ENCODE assay signal across 1 cellular context in genomic region chr11:130181295-130182272, GRCh38.
TF ChIP-seq lines count a peak whose summit lies in the region.

No MANE protein-coding gene starts in this region.

TF ChIP-seq in HepG2, 621 proteins besides CTCF, POLR2A, EP300 and RAD21 (continued from another document and continues in another):
- TF ChIP-seq TFDP2 (CRISPR knock-in tag; IDR thresholded peaks at IDR 0.05), result no peak
- no peak for TF ChIP-seq HNRNPK (IDR thresholded peaks at IDR 0.05; ENCODE audit: low read depth, low read length, poor library complexity, severe bottlenecking)
- peak; percentile 71; the same call in 1 of the 2 replicates for TF ChIP-seq E2F2 (CRISPR knock-in tag; IDR thresholded peaks at IDR 0.05; ENCODE audit: borderline replicate concordance)
- no peak for TF ChIP-seq ZBTB20 (CRISPR knock-in tag; IDR thresholded peaks at IDR 0.05; ENCODE audit: borderline replicate concordance, low read depth)
- 0 out of 2 replicates have a peak, but pooled peaks have one; percentile 38 for TF ChIP-seq ATF5 (CRISPR knock-in tag; IDR thresholded peaks at IDR 0.05; ENCODE audit: low read depth)
- TF ChIP-seq ZNF652 (CRISPR knock-in tag; IDR thresholded peaks at IDR 0.05; ENCODE audit: borderline replicate concordance, low read depth), result no peak; the same call in 1 of the 2 replicates
- no peak for TF ChIP-seq GLI4 (CRISPR knock-in tag; IDR thresholded peaks at IDR 0.05; ENCODE audit: borderline replicate concordance)
- no peak for TF ChIP-seq ZNF30 (CRISPR knock-in tag; IDR thresholded peaks at IDR 0.05)
- no peak for TF ChIP-seq KIAA2018 (CRISPR knock-in tag; IDR thresholded peaks at IDR 0.05; ENCODE audit: borderline replicate concordance)
- no peak for TF ChIP-seq FUBP1 (CRISPR knock-in tag; IDR thresholded peaks at IDR 0.05; ENCODE audit: borderline replicate concordance)
- TF ChIP-seq ZNF530 (CRISPR knock-in tag; IDR thresholded peaks at IDR 0.05; ENCODE audit: low read depth), result no peak
- TF ChIP-seq ZNF782 (CRISPR knock-in tag; IDR thresholded peaks at IDR 0.05; ENCODE audit: borderline replicate concordance), result 0 out of 2 replicates have a peak, but pooled peaks have one; percentile 41
- peak; percentile 79; the same call in 1 of the 2 replicates for TF ChIP-seq ESRRA (CRISPR knock-in tag; IDR thresholded peaks at IDR 0.05; ENCODE audit: low read depth)
- TF ChIP-seq REL (CRISPR knock-in tag; conservative IDR thresholded peaks at IDR 0.05), result no peak
- TF ChIP-seq CAMTA2 (CRISPR knock-in tag; IDR thresholded peaks at IDR 0.05; ENCODE audit: borderline replicate concordance), result no peak
- 0 out of 2 replicates have a peak, but pooled peaks have one; percentile 27 for TF ChIP-seq MAZ (IDR thresholded peaks at IDR 0.05; ENCODE audit: borderline replicate concordance, low read depth, low read length)
- peak; percentile 85 for TF ChIP-seq MAZ (CRISPR knock-in tag; IDR thresholded peaks at IDR 0.05; ENCODE audit: low read depth)
- 0 out of 2 replicates have a peak, but pooled peaks have one; percentile 49 for TF ChIP-seq MLXIP (CRISPR knock-in tag; IDR thresholded peaks at IDR 0.05; ENCODE audit: borderline replicate concordance)
- TF ChIP-seq THYN1 (CRISPR knock-in tag; IDR thresholded peaks at IDR 0.05; ENCODE audit: borderline replicate concordance, low read depth), result no peak
- TF ChIP-seq ZIK1 (CRISPR knock-in tag; IDR thresholded peaks at IDR 0.05; ENCODE audit: borderline replicate concordance, low read depth), result no peak
- TF ChIP-seq GATAD1 (CRISPR knock-in tag; IDR thresholded peaks at IDR 0.05), result no peak
- peak; percentile 77; the same call in 1 of the 2 replicates for TF ChIP-seq ZNF543 (CRISPR knock-in tag; IDR thresholded peaks at IDR 0.05)
- no peak for TF ChIP-seq ZBTB4 (CRISPR knock-in tag; IDR thresholded peaks at IDR 0.05; ENCODE audit: borderline replicate concordance)
- TF ChIP-seq IRF1 (CRISPR knock-in tag; IDR thresholded peaks at IDR 0.05; ENCODE audit: low read depth), result no peak
- no peak for TF ChIP-seq ZNF260 (CRISPR knock-in tag; IDR thresholded peaks at IDR 0.05; ENCODE audit: borderline replicate concordance, low read depth)
- TF ChIP-seq ZNF484 (CRISPR knock-in tag; IDR thresholded peaks at IDR 0.05; ENCODE audit: borderline replicate concordance, low read depth), result no peak
- no peak; the same call in 1 of the 2 replicates for TF ChIP-seq UBTF (CRISPR knock-in tag; IDR thresholded peaks at IDR 0.05)
- TF ChIP-seq NR2F1 (CRISPR knock-in tag; IDR thresholded peaks at IDR 0.05), result no peak
- no peak for TF ChIP-seq ZNF33B (CRISPR knock-in tag; IDR thresholded peaks at IDR 0.05)
- peak; percentile 67; the same call in 1 of the 2 replicates for TF ChIP-seq CCDC6 (CRISPR knock-in tag; IDR thresholded peaks at IDR 0.05)
